ENCODE assay signal across 1 cellular context in genomic region chr12:646303-647038, GRCh38.
TF ChIP-seq lines count a peak whose summit lies in the region.

No MANE protein-coding gene starts in this region.

TF ChIP-seq in HepG2, 621 proteins besides CTCF, POLR2A, EP300 and RAD21 (continued from another document):
- peak; percentile 80 for TF ChIP-seq ZNF574 (CRISPR knock-in tag; IDR thresholded peaks at IDR 0.05)
- TF ChIP-seq ZNF816 (CRISPR knock-in tag; IDR thresholded peaks at IDR 0.05; ENCODE audit: borderline replicate concordance), result peak; percentile 75; the same call in 1 of the 2 replicates
- no peak for TF ChIP-seq CAMTA2 (CRISPR knock-in tag; IDR thresholded peaks at IDR 0.05; ENCODE audit: borderline replicate concordance)
- peak; percentile 95 for TF ChIP-seq ELF3 (CRISPR knock-in tag; IDR thresholded peaks at IDR 0.05)
- no peak for TF ChIP-seq HNRNPLL (IDR thresholded peaks at IDR 0.05; ENCODE audit: low read depth, low read length, poor library complexity, severe bottlenecking)
- peak; percentile 82; the same call in 1 of the 2 replicates for TF ChIP-seq YEATS4 (CRISPR knock-in tag; IDR thresholded peaks at IDR 0.05; ENCODE audit: borderline replicate concordance)
- TF ChIP-seq, protein P1, sequence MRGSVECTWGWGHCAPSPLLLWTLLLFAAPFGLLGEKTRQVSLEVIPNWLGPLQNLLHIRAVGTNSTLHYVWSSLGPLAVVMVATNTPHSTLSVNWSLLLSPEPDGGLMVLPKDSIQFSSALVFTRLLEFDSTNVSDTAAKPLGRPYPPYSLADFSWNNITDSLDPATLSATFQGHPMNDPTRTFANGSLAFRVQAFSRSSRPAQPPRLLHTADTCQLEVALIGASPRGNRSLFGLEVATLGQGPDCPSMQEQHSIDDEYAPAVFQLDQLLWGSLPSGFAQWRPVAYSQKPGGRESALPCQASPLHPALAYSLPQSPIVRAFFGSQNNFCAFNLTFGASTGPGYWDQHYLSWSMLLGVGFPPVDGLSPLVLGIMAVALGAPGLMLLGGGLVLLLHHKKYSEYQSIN (CRISPR knock-in tag; IDR thresholded peaks at IDR 0.05; ENCODE audit: borderline replicate concordance), result no peak
- TF ChIP-seq GATA4 (IDR thresholded peaks at IDR 0.05; ENCODE audit: borderline replicate concordance, low read depth), result peak; percentile 36; the same call in 1 of the 2 replicates
- peak; percentile 52 for TF ChIP-seq HOXA5 (CRISPR knock-in tag; IDR thresholded peaks at IDR 0.05)
- no peak for TF ChIP-seq ZNF33B (CRISPR knock-in tag; IDR thresholded peaks at IDR 0.05)
- TF ChIP-seq ZNF781 (CRISPR knock-in tag; IDR thresholded peaks at IDR 0.05; ENCODE audit: borderline replicate concordance, not compliant biosample characterization), result no peak
- TF ChIP-seq ZNF329 (CRISPR knock-in tag; IDR thresholded peaks at IDR 0.05; ENCODE audit: low read depth), result no peak
- TF ChIP-seq, protein P2, sequence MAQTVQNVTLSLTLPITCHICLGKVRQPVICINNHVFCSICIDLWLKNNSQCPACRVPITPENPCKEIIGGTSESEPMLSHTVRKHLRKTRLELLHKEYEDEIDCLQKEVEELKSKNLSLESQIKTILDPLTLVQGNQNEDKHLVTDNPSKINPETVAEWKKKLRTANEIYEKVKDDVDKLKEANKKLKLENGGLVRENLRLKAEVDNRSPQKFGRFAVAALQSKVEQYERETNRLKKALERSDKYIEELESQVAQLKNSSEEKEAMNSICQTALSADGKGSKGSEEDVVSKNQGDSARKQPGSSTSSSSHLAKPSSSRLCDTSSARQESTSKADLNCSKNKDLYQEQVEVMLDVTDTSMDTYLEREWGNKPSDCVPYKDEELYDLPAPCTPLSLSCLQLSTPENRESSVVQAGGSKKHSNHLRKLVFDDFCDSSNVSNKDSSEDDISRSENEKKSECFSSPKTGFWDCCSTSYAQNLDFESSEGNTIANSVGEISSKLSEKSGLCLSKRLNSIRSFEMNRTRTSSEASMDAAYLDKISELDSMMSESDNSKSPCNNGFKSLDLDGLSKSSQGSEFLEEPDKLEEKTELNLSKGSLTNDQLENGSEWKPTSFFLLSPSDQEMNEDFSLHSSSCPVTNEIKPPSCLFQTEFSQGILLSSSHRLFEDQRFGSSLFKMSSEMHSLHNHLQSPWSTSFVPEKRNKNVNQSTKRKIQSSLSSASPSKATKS (CRISPR knock-in tag; IDR thresholded peaks at IDR 0.05), result peak; percentile 77; the same call in 1 of the 2 replicates
- TF ChIP-seq ZMYM3 (CRISPR knock-in tag; IDR thresholded peaks at IDR 0.05), result peak; percentile 89
- TF ChIP-seq ZNF337 (CRISPR knock-in tag; IDR thresholded peaks at IDR 0.05; ENCODE audit: borderline replicate concordance, low read depth), result no peak
